In genomic region chr6:159578629-159579028, GRCh38 we compare ENCODE assay signal across 14 cellular contexts.
"Had no signal": no experiment of that assay in that cellular context is flagged by ENCODE, and none has a peak within 500 bp of the region (broad histone marks: within the 10 kb centered on the region; RNA-seq: fewer than 3 reads in every experiment).

No MANE protein-coding gene starts in this region.

- H3K4me2 ChIP-seq: neural progenitor cell had no signal

- H3K36me3 ChIP-seq: ascending aorta, neural progenitor cell, ovary had no signal

- H3K27me3 ChIP-seq: ascending aorta, neural progenitor cell, ovary had no signal

- H3K4me1 Mint-ChIP-seq: activated CD4-positive, alpha-beta T cell treated with anti-CD3 and anti-CD28 coated beads, Interleukin-2, amount 10 ng/mL, durations not matched to agents 24 days and 14 days; naive B cell; neural progenitor cell; stimulated activated naive CD8-positive, alpha-beta T cell treated with anti-CD3 and anti-CD28 coated beads, Interleukin-15, amount 100 ng/mL, for 72 hours had no signal

- ATAC-seq: left colon; stimulated activated naive CD8-positive, alpha-beta T cell treated with anti-CD3 and anti-CD28 coated beads, Interleukin-15, amount 100 ng/mL, for 72 hours had no signal

- H3K4me3 Mint-ChIP-seq: activated CD4-positive, alpha-beta T cell treated with anti-CD3 and anti-CD28 coated beads, Interleukin-2, amount 10 ng/mL, durations not matched to agents 24 days and 14 days; activated T-helper 1 cell treated with anti-CD3 and anti-CD28 coated beads, Interleukin-12 subunit alpha, Interleukin-12 subunit beta, Interleukin-2, Interleukin-4 antibody, amounts not matched to agents 30 ng/mL and 10 ng/mL and 1 ng/mL, durations not matched to agents 14 hours and 24 hours and 36 hours; naive B cell; neural progenitor cell; stimulated activated naive CD8-positive, alpha-beta T cell treated with anti-CD3 and anti-CD28 coated beads, Interleukin-15, amount 100 ng/mL, for 72 hours; T-helper 1 cell treated with Interleukin-12 subunit alpha and Interleukin-12 subunit beta and Interleukin-4 antibody, amounts not matched to agents 30 μg/mL and 1 μg/mL, for 36 hours; type B pancreatic cell; WTC11 had no signal

- H3K9me3 ChIP-seq: ascending aorta, ovary had no signal

- H3K4me3 ChIP-seq: ascending aorta, lung, neural progenitor cell, ovary had no signal

- H3K9me3 Mint-ChIP-seq: activated CD4-positive, alpha-beta T cell treated with anti-CD3 and anti-CD28 coated beads, Interleukin-2, amount 10 ng/mL, durations not matched to agents 24 days and 14 days; activated T-helper 1 cell treated with anti-CD3 and anti-CD28 coated beads, Interleukin-12 subunit alpha, Interleukin-12 subunit beta, Interleukin-2, Interleukin-4 antibody, amounts not matched to agents 30 ng/mL and 10 ng/mL and 1 ng/mL, durations not matched to agents 14 hours and 24 hours and 36 hours; neural progenitor cell; T-helper 1 cell treated with Interleukin-12 subunit alpha and Interleukin-12 subunit beta and Interleukin-4 antibody, amounts not matched to agents 30 μg/mL and 1 μg/mL, for 36 hours had no signal

- H3K9ac ChIP-seq: neural progenitor cell had no signal

- H3K4me1 ChIP-seq: ascending aorta had no signal

- H3K27ac Mint-ChIP-seq: activated CD4-positive, alpha-beta T cell treated with anti-CD3 and anti-CD28 coated beads, Interleukin-2, amount 10 ng/mL, durations not matched to agents 24 days and 14 days; activated T-helper 1 cell treated with anti-CD3 and anti-CD28 coated beads, Interleukin-12 subunit alpha, Interleukin-12 subunit beta, Interleukin-2, Interleukin-4 antibody, amounts not matched to agents 30 ng/mL and 10 ng/mL and 1 ng/mL, durations not matched to agents 14 hours and 24 hours and 36 hours; naive B cell; neural progenitor cell; stimulated activated naive CD8-positive, alpha-beta T cell treated with anti-CD3 and anti-CD28 coated beads, Interleukin-15, amount 100 ng/mL, for 72 hours; T-helper 1 cell treated with Interleukin-12 subunit alpha and Interleukin-12 subunit beta and Interleukin-4 antibody, amounts not matched to agents 30 μg/mL and 1 μg/mL, for 36 hours; type B pancreatic cell; WTC11 had no signal

- DNase-seq: activated CD4-positive, alpha-beta T cell treated with anti-CD3 and anti-CD28 coated beads, Interleukin-2, amount 10 ng/mL, durations not matched to agents 24 days and 14 days; activated naive CD4-positive, alpha-beta T cell treated with Interleukin-2 at 50 U/mL for 16 hours; left colon; naive B cell; ovary; stimulated activated CD4-positive, alpha-beta T cell treated with anti-CD3 and anti-CD28 coated beads, Interleukin-1b, Interleukin-23, amount 100 ng/mL, for 48 hours; stimulated activated naive CD8-positive, alpha-beta T cell treated with anti-CD3 and anti-CD28 coated beads, Interleukin-15, amount 100 ng/mL, for 72 hours had no signal

- H3K36me3 Mint-ChIP-seq: neural progenitor cell, type B pancreatic cell had no signal

- H3K27ac ChIP-seq: ascending aorta, neural progenitor cell, ovary had no signal
